Comparison of ENCODE assay signal across 8 cellular contexts in the genomic region with DNA sequence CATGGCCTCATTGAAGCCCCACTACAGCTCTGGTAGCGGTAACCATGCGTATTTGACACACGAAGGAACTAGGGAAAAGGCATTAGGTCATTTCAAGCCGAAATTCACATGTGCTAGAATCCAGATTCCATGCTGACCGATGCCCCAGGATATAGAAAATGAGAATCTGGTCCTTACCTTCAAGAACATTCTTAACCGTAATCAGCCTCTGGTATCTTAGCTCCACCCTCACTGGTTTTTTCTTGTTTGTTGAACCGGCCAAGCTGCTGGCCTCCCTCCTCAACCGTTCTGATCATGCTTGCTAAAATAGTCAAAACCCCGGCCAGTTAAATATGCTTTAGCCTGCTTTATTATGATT. TPM values are rescaled to one million over a fixed set of nuclear protein-coding genes. Genes with fewer than 3 reads are reported as not detected.
DNase-seq lines count a peak whose midpoint lies in the region; ATAC-seq and TF ChIP-seq lines count a peak whose summit lies in the region.

No MANE protein-coding gene starts in this region.

- no peak for TF ChIP-seq CTCF in brain (conservative IDR thresholded peaks at IDR 0.05)

- peak overlapping the region; percentile 86 for H3K4me3 Mint-ChIP-seq in activated CD4-positive, alpha-beta T cell treated with anti-CD3 and anti-CD28 coated beads for 36 hours
- H3K4me3 Mint-ChIP-seq in brain (peak overlapping the region; percentile 87 to 92 (median 88)), memory B cell (peak overlapping the region; percentile 86)

- H3K36me3 Mint-ChIP-seq in activated CD4-positive, alpha-beta T cell treated with anti-CD3 and anti-CD28 coated beads for 36 hours (ENCODE audit: low read depth) = peaks cover 4% of the 10 kb centered on the region
- H3K36me3 Mint-ChIP-seq in brain (peaks cover 12% of the 10 kb centered on the region), memory B cell (no peaks in the 10 kb centered on the region)

- H3K27ac Mint-ChIP-seq in activated CD4-positive, alpha-beta T cell treated with anti-CD3 and anti-CD28 coated beads for 36 hours = peak overlapping the region; percentile 87
- H3K27ac Mint-ChIP-seq in brain (peak overlapping the region in 4 of 5 experiments; percentile 81 to 93 (median 90)), memory B cell (peak overlapping the region; percentile 35)

- no peak for DNase-seq in activated CD4-positive, alpha-beta T cell treated with anti-CD3 and anti-CD28 coated beads for 36 hours
- no peak for DNase-seq in activated CD4-positive, alpha-beta T cell treated with anti-CD3 and anti-CD28 coated beads for 48 hours
- DNase-seq in LHCN-M2 (ENCODE audit: low read depth) (peak; percentile 2), memory B cell (ENCODE audit: low spot score in 2 of 2) (no peak), DMS114 treated with DMSO at 0.1 percent for 48 hours (lab: John Stamatoyannopoulos, UW; ENCODE audit: unreplicated experiment) (no peak), left lobe of liver (ENCODE audit: low spot score) (no peak)

- H3K9me3 Mint-ChIP-seq in activated CD4-positive, alpha-beta T cell treated with anti-CD3 and anti-CD28 coated beads for 36 hours (ENCODE audit: low read depth) = no peaks in the 10 kb centered on the region
- H3K9me3 Mint-ChIP-seq in brain (no peaks in the 10 kb centered on the region), memory B cell (no peaks in the 10 kb centered on the region)

- no peaks in the 10 kb centered on the region for H3K27me3 Mint-ChIP-seq in activated CD4-positive, alpha-beta T cell treated with anti-CD3 and anti-CD28 coated beads for 36 hours
- H3K27me3 Mint-ChIP-seq in brain (no peaks in the 10 kb centered on the region), memory B cell (no peaks in the 10 kb centered on the region)

- H3K4me1 Mint-ChIP-seq in activated CD4-positive, alpha-beta T cell treated with anti-CD3 and anti-CD28 coated beads for 36 hours = peaks cover 8% of the 10 kb centered on the region
- H3K4me1 Mint-ChIP-seq in brain (peaks cover 14% of the 10 kb centered on the region), memory B cell (peaks cover 7% of the 10 kb centered on the region)

- CTCF ChIA-PET in activated CD4-positive, alpha-beta T cell treated with anti-CD3 and anti-CD28 coated beads for 36 hours (lab: Charles Lee) = interaction anchor here (0.6 kb wide), 1 partner anchor 334 kb away, joined by 3 read pairs; no protein-coding TSS in a partner anchor

- peak; percentile 12 for ATAC-seq in activated CD4-positive, alpha-beta T cell treated with anti-CD3 and anti-CD28 coated beads for 36 hours
- ATAC-seq in memory B cell (ENCODE audit: low read depth) = no peak
- no peak for ATAC-seq in left lobe of liver
- ATAC-seq in GM21447 (IDR thresholded peaks at IDR 0.05; ENCODE audit: unreplicated experiment) = no peak

- POLR2A ChIA-PET in activated CD4-positive, alpha-beta T cell treated with anti-CD3 and anti-CD28 coated beads for 36 hours (lab: Charles Lee) = no interaction called here

- intact Hi-C loops in activated CD4-positive, alpha-beta T cell treated with anti-CD3 and anti-CD28 coated beads for 36 hours (cut with DNase I, micrococcal nuclease) = loop anchor here in 1 of 2 experiments (2.0 to 5.0 kb wide), 2 partner anchors 86 to 289 kb away; no protein-coding TSS in a partner anchor

RNA-seq across cellular contexts. Expression of a gene that starts 0.9 kb away (rescaled TPM):
- 100 to 1,000 TPM in 1 of 2 experiments, 10 to 100 TPM in 1; 78.0 to 126 TPM for total RNA-seq in activated CD4-positive, alpha-beta T cell treated with anti-CD3 and anti-CD28 coated beads for 36 hours
- total RNA-seq in LHCN-M2 (2014; rRNA removed) (8.8 and 9.0 TPM in 2 replicates), left lobe of liver (6.8 TPM)
- 24.2 TPM for polyA plus RNA-seq in LHCN-M2 (2012)
- polyA plus RNA-seq in brain (ENCODE audit: insufficient read depth, low read depth, low replicate concordance) = 63.1 TPM

Comparison
In these comparisons a context has a peak if more than half of its experiments do, and no peak if none do; other contexts are left out.
1. H3K27ac Mint-ChIP-seq: peak in every context shown above with its lines; median percentile 90 in brain; 87 in activated CD4-positive, alpha-beta T cell treated with anti-CD3 and anti-CD28 coated beads for 36 hours; 35 in memory B cell.